In the genomic region with DNA sequence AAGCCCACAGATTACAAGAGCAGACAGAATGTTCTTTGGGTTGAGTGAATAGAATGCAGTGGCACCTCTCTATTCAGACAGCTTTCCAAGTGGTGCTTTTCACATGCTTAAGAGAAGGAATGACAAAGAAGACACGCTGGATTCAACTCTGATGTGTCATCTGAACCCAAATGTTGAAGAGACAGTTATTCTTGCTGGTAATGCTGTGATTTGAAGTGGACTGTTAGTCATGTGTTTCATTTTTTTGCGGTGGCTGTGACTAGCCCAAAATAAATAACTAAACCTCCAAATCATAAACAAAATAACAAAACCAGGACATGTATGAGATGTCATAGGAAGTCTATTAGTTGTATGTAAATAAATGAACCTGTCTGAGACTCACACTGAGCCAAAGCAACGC, we compare ENCODE assay signal across 15 cellular contexts.
DNase-seq lines count a peak whose midpoint lies in the region; ATAC-seq and TF ChIP-seq lines count a peak whose summit lies in the region.
"Had no signal": no experiment of that assay in that cellular context is flagged by ENCODE, and none has a peak within 500 bp of the region (broad histone marks: within the 10 kb centered on the region; RNA-seq: fewer than 3 reads in every experiment).

No MANE protein-coding gene starts in this region.

- DNase-seq in ELR (ENCODE audit: low read depth) (peak; percentile 85), NT2/D1 (ENCODE audit: low read depth, low spot score) (peak; percentile 27), fibroblast of gingiva (ENCODE audit: low read depth) (peak; percentile 49), osteoblast (ENCODE audit: insufficient read length, low spot score, missing footprints) (no peak), NCI-H1092 (lab: John Stamatoyannopoulos, UW) (no peak), DMS153 treated with DMSO at 0.1 percent for 48 hours (lab: John Stamatoyannopoulos, UW; ENCODE audit: unreplicated experiment) (no peak), HEK293T (ENCODE audit: extremely low spot score) (no peak)
- DNase-seq: activated CD4-positive, alpha-beta memory T cell treated with anti-CD3 and anti-CD28 coated beads for 36 hours; activated T-cell treated with anti-CD3 and anti-CD28 coated beads, Interleukin-2, amount 50 U/mL, for 4 hours; head of caudate nucleus; mucosa of descending colon; MV-4-11 had no signal

- ATAC-seq in HG03025 (IDR thresholded peaks at IDR 0.05; ENCODE audit: low FRiP score, unreplicated experiment), result no peak
- ATAC-seq: activated T-cell treated with anti-CD3 and anti-CD28 coated beads, Interleukin-2, amount 50 U/mL, for 4 hours; mucosa of descending colon; Panc1 had no signal

- no peak overlapping the region for H3K4me3 ChIP-seq in NT2/D1 (ENCODE audit: insufficient read length, low read depth)
- H3K4me3 ChIP-seq in osteoblast (ENCODE audit: insufficient read depth, low read length), result no peak overlapping the region
- H3K4me3 ChIP-seq: mucosa of descending colon had no signal

- TF ChIP-seq CTCF in osteoblast (IDR thresholded peaks at IDR 0.05; ENCODE audit: extremely low read depth, low read depth, low read length), result no peak

- POLR2A ChIA-PET in HEK293T (lab: Yijun Ruan, JAX), result no interaction called here

- H4K20me1 ChIP-seq in osteoblast (ENCODE audit: insufficient read depth, low read length), result no peaks in the 10 kb centered on the region

- CTCF ChIA-PET in HEK293T (lab: Yijun Ruan, JAX), result no interaction called here

- H3K27me3 ChIP-seq in NT2/D1 (ENCODE audit: insufficient read depth, insufficient read length) (no peaks in the 10 kb centered on the region), osteoblast (ENCODE audit: insufficient read depth, low read length) (peaks cover 34% of the 10 kb centered on the region)

- H3K9me3 ChIP-seq in NT2/D1 (ENCODE audit: insufficient read depth, low read length) (no peaks in the 10 kb centered on the region), osteoblast (ENCODE audit: low read depth, low read length) (no peaks in the 10 kb centered on the region)

- H3K4me2 ChIP-seq in osteoblast (ENCODE audit: insufficient read depth, low read length), result peak overlapping the region; percentile 10

- no peak overlapping the region for H2AFZ ChIP-seq in osteoblast (ENCODE audit: low read length)

- H3K4me1 ChIP-seq in NT2/D1 (ENCODE audit: insufficient read depth, insufficient read length) (no peaks in the 10 kb centered on the region), osteoblast (ENCODE audit: insufficient read depth, low read length) (peaks cover 9% of the 10 kb centered on the region)

- no peak overlapping the region for H3K9ac ChIP-seq in NT2/D1 (ENCODE audit: insufficient read length, low read depth)

- H3K27ac ChIP-seq in osteoblast (ENCODE audit: low read depth, low read length), result no peak overlapping the region
- H3K27ac ChIP-seq: epithelial cell of prostate had no signal

- no peaks in the 10 kb centered on the region for H3K79me2 ChIP-seq in osteoblast (ENCODE audit: insufficient read depth, low read length)

- H3K36me3 ChIP-seq in NT2/D1 (ENCODE audit: insufficient read depth, insufficient read length, low read length) (no peaks in the 10 kb centered on the region), osteoblast (ENCODE audit: insufficient read depth, low read length) (no peaks in the 10 kb centered on the region)

TF ChIP-seq in HEK293T, 16 proteins besides CTCF, POLR2A, EP300 and RAD21:
- TF ChIP-seq CTBP1 (IDR thresholded peaks at IDR 0.05; ENCODE audit: borderline replicate concordance) (no peak), BHLHE40 (IDR thresholded peaks at IDR 0.05; ENCODE audit: borderline replicate concordance) (no peak), SUZ12 (IDR thresholded peaks at IDR 0.05) (no peak), NFRKB (IDR thresholded peaks at IDR 0.05) (no peak), LEF1 (IDR thresholded peaks at IDR 0.05; ENCODE audit: borderline replicate concordance) (no peak), HDGF (IDR thresholded peaks at IDR 0.05; ENCODE audit: borderline replicate concordance) (no peak)

Comparison
In these comparisons a context has a peak if more than half of its experiments do, and no peak if none do; other contexts are left out.
1. DNase-seq: peak in ELR (single experiment), NT2/D1 (single experiment) and fibroblast of gingiva (single experiment); none in osteoblast (single experiment), NCI-H1092 (single experiment), DMS153 treated with DMSO at 0.1 percent for 48 hours (single experiment) and HEK293T (single experiment).